26 cellular contexts compared by ENCODE assay signal in the genomic region with DNA sequence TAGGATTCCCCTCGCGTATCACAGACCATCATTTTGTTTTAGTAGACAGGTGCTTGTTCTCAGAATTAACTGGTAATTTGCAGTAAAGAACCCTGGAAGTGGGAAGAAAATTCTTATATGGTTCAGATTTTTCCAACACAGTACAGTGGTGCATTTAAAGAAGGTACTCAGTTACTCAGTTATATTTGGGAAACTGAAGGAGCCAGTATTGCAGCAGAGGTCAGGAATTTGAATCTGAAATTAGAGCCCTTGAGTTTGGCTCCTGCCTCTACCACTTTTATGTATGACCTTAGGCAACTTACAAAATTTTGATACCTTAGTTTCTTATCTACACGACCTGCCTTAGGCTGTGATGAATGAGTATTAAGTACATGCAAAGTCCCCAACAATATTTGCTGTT. TPM values are rescaled to one million over a fixed set of nuclear protein-coding genes. Genes with fewer than 3 reads are reported as not detected.
"Had no signal": no experiment of that assay in that cellular context is flagged by ENCODE, and none has a peak within 500 bp of the region (broad histone marks: within the 10 kb centered on the region; RNA-seq: fewer than 3 reads in every experiment).

No MANE protein-coding gene starts in this region.

- H3K27me3 Mint-ChIP-seq: IgD-negative memory B cell had no signal

- H3K9ac ChIP-seq: KMS-11, SK-N-SH had no signal

- H3K4me3 ChIP-seq: K562 had no signal

- H3K4me3 Mint-ChIP-seq: IgD-negative memory B cell had no signal

- H3K27ac ChIP-seq: HL-60, KMS-11 had no signal

- DNase-seq: Kasumi-1, NCI-H1048, NCI-H1105, NCI-H1417, NCI-H1436 treated with DMSO at 0.1 percent for 48 hours, NCI-H1694, NCI-H187 treated with DMSO at 0.1 percent for 48 hours, NCI-H2081, NCI-H2107, NCI-H2227 treated with DMSO at 0.1 percent for 48 hours, NCI-H510A, NCI-H524 treated with DMSO at 0.1 percent for 48 hours, NCI-H69, NCI-H774, RPMI8226, SHP77, SK-N-SH, SW 1271 had no signal

- H3K4me2 ChIP-seq: KMS-11, SK-N-SH had no signal

- ATAC-seq: K562 had no signal

- FAIRE-seq: HTR-8/SVneo, K562, RCC 7860 had no signal

- H3K9me3 ChIP-seq: SK-N-SH had no signal

RNA-seq across cellular contexts. Expression of a gene that starts 19.7 kb away (rescaled TPM):
- total RNA-seq: K562, M059J, SK-MEL-5 had no signal
- polyA plus RNA-seq: IgD-negative memory B cell, K562, SK-N-SH had no signal
